ENCODE assay signal across 18 cellular contexts in genomic region chr4:27412617-27413016, GRCh38.
DNase-seq lines count a peak whose midpoint lies in the region; ATAC-seq and TF ChIP-seq lines count a peak whose summit lies in the region.
"Had no signal": no experiment of that assay in that cellular context is flagged by ENCODE, and none has a peak within 500 bp of the region (broad histone marks: within the 10 kb centered on the region; RNA-seq: fewer than 3 reads in every experiment).

No MANE protein-coding gene starts in this region.

- no peak for DNase-seq in HCT116 (ENCODE audit: low read depth, low spot score)
- DNase-seq in NCI-H69 (lab: John Stamatoyannopoulos, UW) = peak; percentile 46
- no peak for DNase-seq in WTC11 (ENCODE audit: low spot score)
- no peak for DNase-seq in occipital lobe (lab: John Stamatoyannopoulos, UW)
- no peak for DNase-seq in middle frontal gyrus (ENCODE audit: extremely low spot score, low spot score)
- DNase-seq in C1 segment of cervical spinal cord (lab: John Stamatoyannopoulos, UW) = no peak
- DNase-seq in ascending aorta (ENCODE audit: low spot score in 2 of 2) = no peak
- DNase-seq: CD8-positive, alpha-beta memory T cell; EL; H9; IMR-90; NCI-H146; NCI-H2107; NCI-H446; NCI-H774; T-cell had no signal

- CTCF ChIA-PET in HCT116 (lab: Charles Lee) = interaction anchor here (0.7 kb wide), 1 partner anchor 24 kb away, joined by 3 read pairs; no protein-coding TSS in a partner anchor
- CTCF ChIA-PET in WTC11 (lab: Charles Lee) = interaction anchor here (1.0 kb wide), 1 partner anchor 272 kb away, joined by 3 read pairs; no protein-coding TSS in a partner anchor

- H3K79me2 ChIP-seq in HCT116 (ENCODE audit: insufficient read depth, low read length) = no peaks in the 10 kb centered on the region

- no peaks in the 10 kb centered on the region for H4K20me1 ChIP-seq in HCT116 (ENCODE audit: insufficient read depth)

- RAD21 ChIA-PET in HCT116 (lab: Charles Lee; ENCODE audit: low non-redundant PET in 1 of 2, low total read pairs in 2 of 2, uncharacterized antibody in 2 of 2, unreplicated experiment in 2 of 2) = no interaction called here

- TF ChIP-seq CTCF in 22Rv1 (IDR thresholded peaks at IDR 0.05) (peak; percentile 26; the same call in 1 of the 2 replicates), HCT116 (IDR thresholded peaks at IDR 0.05 in 2 of 3, conservative IDR thresholded peaks at IDR 0.05 in 1 of 3; ENCODE audit: borderline replicate concordance in 1 of 3, insufficient read depth in 1 of 3, low read depth in 2 of 3, low read length in 2 of 3) (0 out of 6 replicates have a peak, but pooled peaks of 1 of the 3 experiments have one; percentile 10), WTC11 (IDR thresholded peaks at IDR 0.05) (no peak), ascending aorta (IDR thresholded peaks at IDR 0.05) (no peak)

- H3K36me3 ChIP-seq in HCT116 (ENCODE audit: control insufficient read depth in 1 of 2, insufficient read depth in 2 of 2, low read length in 2 of 2) (no peaks in the 10 kb centered on the region), ascending aorta (no peaks in the 10 kb centered on the region)

- peak overlapping the region; percentile 42 for H2AFZ ChIP-seq in HCT116 (ENCODE audit: low read depth, low read length, poor library complexity, severe bottlenecking)

- peaks cover 7% of the 10 kb centered on the region; the same call in 1 of the 2 replicates for H3K4me1 Mint-ChIP-seq in WTC11
- H3K4me1 Mint-ChIP-seq: B cell; CD8-positive, alpha-beta memory T cell; T-cell had no signal

- H3K27me3 ChIP-seq in HCT116 (ENCODE audit: insufficient read depth, low read length) = no peaks in the 10 kb centered on the region
- H3K27me3 ChIP-seq in ascending aorta = no peaks in the 10 kb centered on the region

- no peak overlapping the region for H3K4me3 Mint-ChIP-seq in WTC11
- H3K4me3 Mint-ChIP-seq: B cell; CD8-positive, alpha-beta memory T cell; H9; T-cell had no signal

- H3K4me1 ChIP-seq in HCT116 (ENCODE audit: control insufficient read depth in 1 of 2, insufficient read depth in 2 of 2, low read length in 2 of 2) (no peaks in the 10 kb centered on the region), ascending aorta (no peaks in the 10 kb centered on the region)

- H3K27ac ChIP-seq in 22Rv1 (no peak overlapping the region), HCT116 (ENCODE audit: low read depth, low read length) (no peak overlapping the region), ascending aorta (no peak overlapping the region)

- no peaks in the 10 kb centered on the region for H3K9me3 ChIP-seq in HCT116 (ENCODE audit: control insufficient read depth in 1 of 2, insufficient read depth in 1 of 2, low read depth in 1 of 2, low read length in 2 of 2)
- H3K9me3 ChIP-seq in ascending aorta = peaks cover 0 to 4% of the 10 kb centered on the region in 2 donors

- H3K27me3 Mint-ChIP-seq in WTC11 (ENCODE audit: low read depth) = peaks cover 3% of the 10 kb centered on the region; the same call in 1 of the 2 replicates
- H3K27me3 Mint-ChIP-seq: B cell; CD8-positive, alpha-beta memory T cell; T-cell had no signal

- ATAC-seq in HCT116 (peak; percentile 53; the same call in 1 of the 2 replicates), WTC11 (peak; percentile 65)
- ATAC-seq: T-cell had no signal

- intact Hi-C loops in HCT116 (cut with micrococcal nuclease) = no loop called here
- intact Hi-C loops in ascending aorta (cut with DNase I) = no loop called here

- no peak overlapping the region for H3K9ac ChIP-seq in HCT116 (ENCODE audit: low read length)

- peaks cover 32% of the 10 kb centered on the region for H3K9me3 Mint-ChIP-seq in WTC11

- peak; percentile 53 for TF ChIP-seq RAD21 in HCT116 (IDR thresholded peaks at IDR 0.05; ENCODE audit: low read depth)

- no peak overlapping the region for H3K27ac Mint-ChIP-seq in WTC11
- H3K27ac Mint-ChIP-seq: B cell; CD8-positive, alpha-beta memory T cell; H9; T-cell had no signal

- POLR2A ChIA-PET in HCT116 (lab: Charles Lee) = no interaction called here
- POLR2A ChIA-PET in WTC11 (lab: Charles Lee) = no interaction called here

- H3K36me3 Mint-ChIP-seq in WTC11 = peaks cover 21% of the 10 kb centered on the region
- H3K36me3 Mint-ChIP-seq: CD8-positive, alpha-beta memory T cell; T-cell had no signal

- no peaks in the 10 kb centered on the region for H3K9me2 ChIP-seq in HCT116 (ENCODE audit: insufficient read depth)

- H3K4me3 ChIP-seq in HCT116 (replicated peaks in 1 of 2; ENCODE audit: low read depth in 1 of 2, low read length in 2 of 2) (no peak overlapping the region), ascending aorta (no peak overlapping the region)

- no peak for TF ChIP-seq POLR2A in HCT116 (IDR thresholded peaks at IDR 0.05; ENCODE audit: borderline replicate concordance, extremely low read depth, insufficient read depth, insufficient read length)

- no peak overlapping the region for H3K4me2 ChIP-seq in HCT116 (ENCODE audit: low read length)

- no TSS peak for BruUV-seq in HCT116 (replicated peaks; lab: Mats Ljungman, UMichigan)

TF ChIP-seq in HCT116, 20 proteins besides CTCF, POLR2A, EP300 and RAD21:
- TF ChIP-seq MAX (IDR thresholded peaks at IDR 0.05) (no peak), CEBPB (IDR thresholded peaks at IDR 0.05; ENCODE audit: low read depth) (no peak), FOSL1 (IDR thresholded peaks at IDR 0.05; ENCODE audit: low read depth) (no peak), SRF (IDR thresholded peaks at IDR 0.05; ENCODE audit: low read depth) (no peak), SP1 (IDR thresholded peaks at IDR 0.05; ENCODE audit: low read depth) (no peak), ELF1 (IDR thresholded peaks at IDR 0.05; ENCODE audit: borderline replicate concordance, low read depth) (no peak), ZFX (IDR thresholded peaks at IDR 0.05) (no peak), CBX3 (IDR thresholded peaks at IDR 0.05; ENCODE audit: low read depth) (no peak), EZH2 (IDR thresholded peaks at IDR 0.05) (no peak)

TF ChIP-seq in WTC11, 78 proteins besides CTCF, POLR2A, EP300 and RAD21:
- TF ChIP-seq RORB (CRISPR knock-in tag; IDR thresholded peaks at IDR 0.05) = no peak
- TF ChIP-seq, protein P1, sequence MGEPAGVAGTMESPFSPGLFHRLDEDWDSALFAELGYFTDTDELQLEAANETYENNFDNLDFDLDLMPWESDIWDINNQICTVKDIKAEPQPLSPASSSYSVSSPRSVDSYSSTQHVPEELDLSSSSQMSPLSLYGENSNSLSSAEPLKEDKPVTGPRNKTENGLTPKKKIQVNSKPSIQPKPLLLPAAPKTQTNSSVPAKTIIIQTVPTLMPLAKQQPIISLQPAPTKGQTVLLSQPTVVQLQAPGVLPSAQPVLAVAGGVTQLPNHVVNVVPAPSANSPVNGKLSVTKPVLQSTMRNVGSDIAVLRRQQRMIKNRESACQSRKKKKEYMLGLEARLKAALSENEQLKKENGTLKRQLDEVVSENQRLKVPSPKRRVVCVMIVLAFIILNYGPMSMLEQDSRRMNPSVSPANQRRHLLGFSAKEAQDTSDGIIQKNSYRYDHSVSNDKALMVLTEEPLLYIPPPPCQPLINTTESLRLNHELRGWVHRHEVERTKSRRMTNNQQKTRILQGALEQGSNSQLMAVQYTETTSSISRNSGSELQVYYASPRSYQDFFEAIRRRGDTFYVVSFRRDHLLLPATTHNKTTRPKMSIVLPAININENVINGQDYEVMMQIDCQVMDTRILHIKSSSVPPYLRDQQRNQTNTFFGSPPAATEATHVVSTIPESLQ (CRISPR knock-in tag; IDR thresholded peaks at IDR 0.05) = no peak
